In genomic region chr1:113610372-113610771, GRCh38 we compare ENCODE assay signal across 22 cellular contexts.
DNase-seq lines count a peak whose midpoint lies in the region; ATAC-seq and TF ChIP-seq lines count a peak whose summit lies in the region.
"Had no signal": no experiment of that assay in that cellular context is flagged by ENCODE, and none has a peak within 500 bp of the region (broad histone marks: within the 10 kb centered on the region; RNA-seq: fewer than 3 reads in every experiment).

No MANE protein-coding gene starts in this region.

- peaks cover 11% of the 10 kb centered on the region for H3K4me1 Mint-ChIP-seq in WTC11
- H3K4me1 Mint-ChIP-seq in endodermal cell = peaks cover 2% of the 10 kb centered on the region
- no peaks in the 10 kb centered on the region for H3K4me1 Mint-ChIP-seq in CD14-positive monocyte
- H3K4me1 Mint-ChIP-seq: CD4-positive, alpha-beta memory T cell; CD8-positive, alpha-beta memory T cell had no signal

- H3K9me3 ChIP-seq in endodermal cell (ENCODE audit: control insufficient read depth, low read length) = peaks cover 28% of the 10 kb centered on the region
- H3K9me3 ChIP-seq: BE2C; BLaER1 treated with 17β-estradiol and CSF1 and Interleukin-3, amounts not matched to agents 10 nM and 100 nM had no signal

- DNase-seq in WTC11 (ENCODE audit: low spot score) = no peak
- DNase-seq in endodermal cell = no peak
- DNase-seq in hepatic stellate cell (ENCODE audit: low spot score) = no peak
- no peak for DNase-seq in CD14-positive monocyte (ENCODE audit: low spot score)
- DNase-seq: 8988T; ACHN; BE2C; CD4-positive, alpha-beta memory T cell; CD4-positive, CD25-positive, alpha-beta regulatory T cell; CD8-positive, alpha-beta memory T cell; COR-L47; DMS 273 treated with DMSO at 0.1 percent for 48 hours; DMS153; DMS53; DMS79; DND-41; EL; GDM1 had no signal

- CTCF ChIA-PET in WTC11 (lab: Charles Lee) = no interaction called here

- H3K27ac Mint-ChIP-seq in WTC11 (peak overlapping the region; percentile 6; the same call in 1 of the 2 replicates), endodermal cell (no peak overlapping the region), CD14-positive monocyte (no peak overlapping the region)
- H3K27ac Mint-ChIP-seq: CD8-positive, alpha-beta memory T cell had no signal

- no peaks in the 10 kb centered on the region for H3K9me3 Mint-ChIP-seq in WTC11
- peaks cover 21% of the 10 kb centered on the region for H3K9me3 Mint-ChIP-seq in endodermal cell
- H3K9me3 Mint-ChIP-seq in CD14-positive monocyte = peaks cover 0 to 7% (median 1%) of the 10 kb centered on the region in 7 donors

- intact Hi-C loops in CD14-positive monocyte (cut with micrococcal nuclease) = no loop called here

- peak overlapping the region; percentile 64 for H3K4me3 ChIP-seq in endodermal cell (ENCODE audit: low read length)
- H3K4me3 ChIP-seq: BLaER1 treated with 17β-estradiol and CSF1 and Interleukin-3, amounts not matched to agents 10 nM and 100 nM; GM12878 had no signal

- H3K27me3 Mint-ChIP-seq in WTC11 (ENCODE audit: low read depth) = no peaks in the 10 kb centered on the region
- H3K27me3 Mint-ChIP-seq in endodermal cell (ENCODE audit: insufficient read depth) = no peaks in the 10 kb centered on the region
- peaks cover 0 to 9% (median 0%) of the 10 kb centered on the region in 3 donors for H3K27me3 Mint-ChIP-seq in CD14-positive monocyte (ENCODE audit: low read depth in 3 of 3)
- H3K27me3 Mint-ChIP-seq: CD4-positive, alpha-beta memory T cell had no signal

- no peaks in the 10 kb centered on the region for H3K4me1 ChIP-seq in endodermal cell (ENCODE audit: control insufficient read depth, insufficient read depth, low read length)
- H3K4me1 ChIP-seq: BE2C had no signal

- peaks cover 63% of the 10 kb centered on the region for H3K36me3 ChIP-seq in endodermal cell (ENCODE audit: control insufficient read depth, insufficient read depth, low read length)

- no peak for ATAC-seq in WTC11
- no peak for ATAC-seq in GM18511 (IDR thresholded peaks at IDR 0.05; ENCODE audit: unreplicated experiment)
- ATAC-seq: GM12878 had no signal

- H3K36me3 Mint-ChIP-seq in WTC11 = no peaks in the 10 kb centered on the region
- peaks cover 31% of the 10 kb centered on the region for H3K36me3 Mint-ChIP-seq in endodermal cell (ENCODE audit: low read depth)
- H3K36me3 Mint-ChIP-seq in CD14-positive monocyte = peaks cover 0 to 2% of the 10 kb centered on the region in 2 donors

- H3K27me3 ChIP-seq in endodermal cell (ENCODE audit: control insufficient read depth, insufficient read depth, low read length, poor library complexity, severe bottlenecking) = no peaks in the 10 kb centered on the region
- H3K27me3 ChIP-seq: BE2C; BLaER1 treated with 17β-estradiol and CSF1 and Interleukin-3, amounts not matched to agents 10 nM and 100 nM had no signal

- no peak overlapping the region for H3K9ac ChIP-seq in endodermal cell (ENCODE audit: extremely low read depth, low read length, poor library complexity, severe bottlenecking)
- H3K9ac ChIP-seq: BLaER1 treated with 17β-estradiol and CSF1 and Interleukin-3, amounts not matched to agents 10 nM and 100 nM had no signal

- TF ChIP-seq CTCF in WTC11 (IDR thresholded peaks at IDR 0.05) = no peak
- no peak for TF ChIP-seq CTCF in endodermal cell (conservative IDR thresholded peaks at IDR 0.05)
- no peak for TF ChIP-seq CTCF in CD14-positive monocyte (IDR thresholded peaks at IDR 0.05)

- no peak overlapping the region for H3K27ac ChIP-seq in endodermal cell (ENCODE audit: low read depth, low read length)
- H3K27ac ChIP-seq: BLaER1 treated with 17β-estradiol and CSF1 and Interleukin-3, amounts not matched to agents 10 nM and 100 nM; C4-2B had no signal

- H3K4me3 Mint-ChIP-seq in WTC11 = no peak overlapping the region
- H3K4me3 Mint-ChIP-seq in endodermal cell = no peak overlapping the region
- no peak overlapping the region for H3K4me3 Mint-ChIP-seq in CD14-positive monocyte
- H3K4me3 Mint-ChIP-seq: CD4-positive, alpha-beta memory T cell; CD4-positive, CD25-positive, alpha-beta regulatory T cell; CD8-positive, alpha-beta memory T cell had no signal

- WGBS in endodermal cell (ENCODE audit: insufficient coverage in 1 of 2, insufficient read length in 1 of 2), 2 experiments = 96 to 97% methylated on average over 4 to 5 of the region's 5 CpGs

- POLR2A ChIA-PET in WTC11 (lab: Charles Lee) = no interaction called here

TF ChIP-seq in WTC11, 78 proteins besides CTCF, POLR2A, EP300 and RAD21 (continues in another document):
- TF ChIP-seq ZNF232 (CRISPR knock-in tag; IDR thresholded peaks at IDR 0.05) (no peak), ZNF416 (CRISPR knock-in tag; IDR thresholded peaks at IDR 0.05) (no peak), ERG (CRISPR knock-in tag; IDR thresholded peaks at IDR 0.05) (no peak), JUN (CRISPR knock-in tag; IDR thresholded peaks at IDR 0.05) (no peak), ZBTB21 (CRISPR knock-in tag; IDR thresholded peaks at IDR 0.05; ENCODE audit: borderline replicate concordance) (no peak), TCF7 (CRISPR knock-in tag; IDR thresholded peaks at IDR 0.05; ENCODE audit: low read depth) (no peak), ZNF532 (CRISPR knock-in tag; IDR thresholded peaks at IDR 0.05; ENCODE audit: borderline replicate concordance) (no peak), AR (CRISPR knock-in tag; IDR thresholded peaks at IDR 0.05) (no peak), USF2 (CRISPR knock-in tag; IDR thresholded peaks at IDR 0.05) (no peak), JAZF1 (CRISPR knock-in tag; IDR thresholded peaks at IDR 0.05) (no peak), NR1H2 (CRISPR knock-in tag; IDR thresholded peaks at IDR 0.05) (no peak), ETV6 (CRISPR knock-in tag; IDR thresholded peaks at IDR 0.05) (no peak)
